Comparison of ENCODE assay signal across 8 cellular contexts in the genomic region with DNA sequence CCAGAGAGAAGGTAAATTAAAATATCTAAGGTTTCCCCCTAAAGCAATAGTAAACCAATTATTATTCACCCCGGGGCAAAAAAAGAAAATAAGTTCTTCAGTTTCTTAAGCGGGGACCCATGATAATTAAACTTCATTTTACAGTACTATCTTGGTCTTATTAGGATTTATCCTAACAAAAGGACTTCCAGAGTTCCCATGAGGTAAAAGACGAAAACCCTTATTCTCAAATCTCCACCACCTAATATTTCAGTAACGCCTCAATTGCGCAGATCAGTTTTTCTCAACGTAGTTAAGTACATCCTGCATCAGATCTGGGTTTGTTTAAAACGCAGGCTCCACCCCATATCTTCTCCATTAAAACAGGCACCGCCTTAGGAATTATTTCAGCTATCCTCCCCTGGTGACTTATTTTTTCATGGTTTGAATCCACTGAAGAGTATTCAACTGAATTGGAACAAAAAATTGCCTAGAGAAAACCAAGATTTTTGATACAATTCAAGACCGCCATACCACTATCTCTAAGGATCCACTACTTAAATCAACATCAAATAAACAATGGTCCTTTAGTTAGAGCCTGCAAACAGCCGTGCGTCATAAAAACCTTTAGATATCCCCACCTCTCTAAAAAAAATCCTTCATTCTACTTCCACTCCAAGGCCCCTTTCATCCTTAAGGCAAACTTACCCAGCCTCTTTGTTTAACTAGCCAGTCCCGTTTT. TPM values are rescaled to one million over a fixed set of nuclear protein-coding genes. Genes with fewer than 3 reads are reported as not detected.
DNase-seq lines count a peak whose midpoint lies in the region; ATAC-seq and TF ChIP-seq lines count a peak whose summit lies in the region.

No MANE protein-coding gene starts in this region.

- H3K36me3 ChIP-seq in hepatocyte (replicated peaks; ENCODE audit: insufficient read depth, low read depth): peaks cover 6% of the 10 kb centered on the region

- peaks cover 31% of the 10 kb centered on the region for H3K4me1 ChIP-seq in hepatocyte (ENCODE audit: insufficient read depth)

- no peaks in the 10 kb centered on the region for H3K27me3 ChIP-seq in hepatocyte

- H3K9me3 Mint-ChIP-seq in stimulated activated naive CD8-positive, alpha-beta T cell treated with anti-CD3 and anti-CD28 coated beads, Interleukin-15, Interleukin-2, amounts not matched to agents 100 ng/mL and 50 ng/mL, for 24 hours: no peaks in the 10 kb centered on the region
- no peaks in the 10 kb centered on the region for H3K9me3 Mint-ChIP-seq in activated CD4-positive, alpha-beta memory T cell treated with anti-CD3 and anti-CD28 coated beads, Interleukin-2, amount 10 ng/mL, durations not matched to agents 7 days and 5 days
- no peaks in the 10 kb centered on the region for H3K9me3 Mint-ChIP-seq in stimulated activated effector memory CD8-positive, alpha-beta T cell treated with anti-CD3 and anti-CD28 coated beads, Interleukin-12 subunit alpha, Interleukin-12 subunit beta, amount 100 ng/mL, for 72 hours

- peak overlapping the region; percentile 85 for H3K4me3 ChIP-seq in hepatocyte

- H3K9me2 ChIP-seq in hepatocyte (replicated peaks; ENCODE audit: insufficient read depth): no peaks in the 10 kb centered on the region

- no peaks in the 10 kb centered on the region for H3K27me3 Mint-ChIP-seq in stimulated activated naive CD8-positive, alpha-beta T cell treated with anti-CD3 and anti-CD28 coated beads, Interleukin-15, Interleukin-2, amounts not matched to agents 100 ng/mL and 50 ng/mL, for 24 hours
- no peaks in the 10 kb centered on the region for H3K27me3 Mint-ChIP-seq in activated CD4-positive, alpha-beta memory T cell treated with anti-CD3 and anti-CD28 coated beads, Interleukin-2, amount 10 ng/mL, durations not matched to agents 7 days and 5 days

- H3K4me2 ChIP-seq in hepatocyte: peak overlapping the region; percentile 83

- H2AFZ ChIP-seq in hepatocyte: no peak overlapping the region

- no peaks in the 10 kb centered on the region for H3K9me3 ChIP-seq in hepatocyte (ENCODE audit: low read depth)

- no peak for DNase-seq in stimulated activated naive CD8-positive, alpha-beta T cell treated with anti-CD3 and anti-CD28 coated beads, Interleukin-15, Interleukin-2, amounts not matched to agents 100 U/mL and 50 U/mL, for 24 hours
- DNase-seq in activated CD4-positive, alpha-beta memory T cell treated with anti-CD3 and anti-CD28 coated beads, Interleukin-2, amount 10 ng/mL, durations not matched to agents 7 days and 5 days: no peak
- DNase-seq in hepatocyte (ENCODE audit: low spot score) (peak; percentile 11), iPS-NIHi7 (ENCODE audit: extremely low spot score) (no peak), NCI-H446 treated with DMSO at 0.1 percent for 48 hours (lab: John Stamatoyannopoulos, UW) (no peak)
- DNase-seq in stimulated activated effector memory CD8-positive, alpha-beta T cell treated with anti-CD3 and anti-CD28 coated beads, Interleukin-12 subunit alpha, Interleukin-12 subunit beta, amount 100 ng/mL, for 72 hours (ENCODE audit: low spot score in 2 of 2): no peak

- H3K27ac Mint-ChIP-seq in stimulated activated naive CD8-positive, alpha-beta T cell treated with anti-CD3 and anti-CD28 coated beads, Interleukin-15, Interleukin-2, amounts not matched to agents 100 ng/mL and 50 ng/mL, for 24 hours: peak overlapping the region; percentile 99
- H3K27ac Mint-ChIP-seq in activated CD4-positive, alpha-beta memory T cell treated with anti-CD3 and anti-CD28 coated beads, Interleukin-2, amount 10 ng/mL, durations not matched to agents 7 days and 5 days: peak overlapping the region; percentile 95
- peak overlapping the region; percentile 98 for H3K27ac Mint-ChIP-seq in stimulated activated effector memory CD8-positive, alpha-beta T cell treated with anti-CD3 and anti-CD28 coated beads, Interleukin-12 subunit alpha, Interleukin-12 subunit beta, amount 100 ng/mL, for 72 hours

- ATAC-seq in stimulated activated naive CD8-positive, alpha-beta T cell treated with anti-CD3 and anti-CD28 coated beads, Interleukin-15, Interleukin-2, amounts not matched to agents 100 U/mL and 50 U/mL, for 24 hours: no peak
- no peak for ATAC-seq in stimulated activated effector memory CD8-positive, alpha-beta T cell treated with anti-CD3 and anti-CD28 coated beads, Interleukin-12 subunit alpha, Interleukin-12 subunit beta, amount 100 ng/mL, for 72 hours
- no peak for ATAC-seq in HG03442 (IDR thresholded peaks at IDR 0.05; ENCODE audit: unreplicated experiment)

- peaks cover 60% of the 10 kb centered on the region for H3K4me1 Mint-ChIP-seq in stimulated activated naive CD8-positive, alpha-beta T cell treated with anti-CD3 and anti-CD28 coated beads, Interleukin-15, Interleukin-2, amounts not matched to agents 100 ng/mL and 50 ng/mL, for 24 hours (ENCODE audit: low read depth)
- peaks cover 39% of the 10 kb centered on the region for H3K4me1 Mint-ChIP-seq in activated CD4-positive, alpha-beta memory T cell treated with anti-CD3 and anti-CD28 coated beads, Interleukin-2, amount 10 ng/mL, durations not matched to agents 7 days and 5 days
- peaks cover 32% of the 10 kb centered on the region for H3K4me1 Mint-ChIP-seq in stimulated activated effector memory CD8-positive, alpha-beta T cell treated with anti-CD3 and anti-CD28 coated beads, Interleukin-12 subunit alpha, Interleukin-12 subunit beta, amount 100 ng/mL, for 72 hours

- no peak for TF ChIP-seq CTCF in hepatocyte (IDR thresholded peaks at IDR 0.05; ENCODE audit: poor library complexity)

- H3K36me3 Mint-ChIP-seq in stimulated activated naive CD8-positive, alpha-beta T cell treated with anti-CD3 and anti-CD28 coated beads, Interleukin-15, Interleukin-2, amounts not matched to agents 100 ng/mL and 50 ng/mL, for 24 hours (ENCODE audit: low read depth): peaks cover 67% of the 10 kb centered on the region
- H3K36me3 Mint-ChIP-seq in activated CD4-positive, alpha-beta memory T cell treated with anti-CD3 and anti-CD28 coated beads, Interleukin-2, amount 10 ng/mL, durations not matched to agents 7 days and 5 days (ENCODE audit: low read depth): peaks cover 69% of the 10 kb centered on the region
- peaks cover 83% of the 10 kb centered on the region for H3K36me3 Mint-ChIP-seq in stimulated activated effector memory CD8-positive, alpha-beta T cell treated with anti-CD3 and anti-CD28 coated beads, Interleukin-12 subunit alpha, Interleukin-12 subunit beta, amount 100 ng/mL, for 72 hours

- H3K27ac ChIP-seq in hepatocyte: peak overlapping the region; percentile 100

- H3K4me3 Mint-ChIP-seq in stimulated activated naive CD8-positive, alpha-beta T cell treated with anti-CD3 and anti-CD28 coated beads, Interleukin-15, Interleukin-2, amounts not matched to agents 100 ng/mL and 50 ng/mL, for 24 hours: peak overlapping the region; percentile 100
- H3K4me3 Mint-ChIP-seq in activated CD4-positive, alpha-beta memory T cell treated with anti-CD3 and anti-CD28 coated beads, Interleukin-2, amount 10 ng/mL, durations not matched to agents 7 days and 5 days: peak overlapping the region; percentile 98
- H3K4me3 Mint-ChIP-seq in stimulated activated effector memory CD8-positive, alpha-beta T cell treated with anti-CD3 and anti-CD28 coated beads, Interleukin-12 subunit alpha, Interleukin-12 subunit beta, amount 100 ng/mL, for 72 hours: peak overlapping the region; percentile 88

- POLR2A ChIA-PET in activated CD4-positive, alpha-beta memory T cell treated with anti-CD3 and anti-CD28 coated beads, Interleukin-2, amount 10 ng/mL, durations not matched to agents 7 days and 5 days (lab: Charles Lee): interaction anchor here (1.1 to 21.2 kb wide), 7 partner anchors 14 to 397 kb away, joined by 4 to 1377 read pairs (median 8); partner anchors contain the start of genes CERS2, ENSA and RPRD2

- peaks cover 77% of the 10 kb centered on the region for H3K79me2 ChIP-seq in hepatocyte

- under 1% methylated on average over 12 of the region's 12 CpGs for WGBS in hepatocyte (ENCODE audit: low lambda C conversion rate, missing lambda C conversion rate)

- CTCF ChIA-PET in activated CD4-positive, alpha-beta memory T cell treated with anti-CD3 and anti-CD28 coated beads, Interleukin-2, amount 10 ng/mL, durations not matched to agents 7 days and 5 days (lab: Charles Lee): interaction anchor here (1.9 to 13.3 kb wide), 3 partner anchors 14 to 44 kb away, joined by 7 to 282 read pairs (median 48); no protein-coding TSS in a partner anchor

- H4K20me1 ChIP-seq in hepatocyte (ENCODE audit: insufficient read depth, poor library complexity, severe bottlenecking): peaks cover 64% of the 10 kb centered on the region

RNA-seq across cellular contexts. Expression of gene MCL1, which starts 1.7 kb away (rescaled TPM):
- 100 to 1,000 TPM; 470 to 472 TPM for total RNA-seq in activated CD4-positive, alpha-beta memory T cell treated with anti-CD3 and anti-CD28 coated beads, Interleukin-2, amount 10 ng/mL, durations not matched to agents 7 days and 5 days
- 302 and 388 TPM in 2 replicates for total RNA-seq in hepatocyte
- 150 and 181 TPM in 2 replicates for polyA plus RNA-seq in hepatocyte

RNA-seq across cellular contexts. Expression of gene ADAMTSL4, which starts 28.5 kb away (rescaled TPM):
- 1 to 10 TPM; 1.4 to 1.6 TPM for total RNA-seq in activated CD4-positive, alpha-beta memory T cell treated with anti-CD3 and anti-CD28 coated beads, Interleukin-2, amount 10 ng/mL, durations not matched to agents 7 days and 5 days
- 3.7 and 8.1 TPM in 2 replicates for total RNA-seq in hepatocyte
- polyA plus RNA-seq in hepatocyte: 19.7 and 28.0 TPM in 2 replicates

RNA-seq across cellular contexts. Expression of gene ENSA, which starts 51.7 kb away (rescaled TPM):
- total RNA-seq in activated CD4-positive, alpha-beta memory T cell treated with anti-CD3 and anti-CD28 coated beads, Interleukin-2, amount 10 ng/mL, durations not matched to agents 7 days and 5 days: 100 to 1,000 TPM; 221 to 223 TPM
- 101 and 148 TPM in 2 replicates for total RNA-seq in hepatocyte
- 70.8 and 86.5 TPM in 2 replicates for polyA plus RNA-seq in hepatocyte
